Comparison of ENCODE assay signal across 1 cellular context in the genomic region with DNA sequence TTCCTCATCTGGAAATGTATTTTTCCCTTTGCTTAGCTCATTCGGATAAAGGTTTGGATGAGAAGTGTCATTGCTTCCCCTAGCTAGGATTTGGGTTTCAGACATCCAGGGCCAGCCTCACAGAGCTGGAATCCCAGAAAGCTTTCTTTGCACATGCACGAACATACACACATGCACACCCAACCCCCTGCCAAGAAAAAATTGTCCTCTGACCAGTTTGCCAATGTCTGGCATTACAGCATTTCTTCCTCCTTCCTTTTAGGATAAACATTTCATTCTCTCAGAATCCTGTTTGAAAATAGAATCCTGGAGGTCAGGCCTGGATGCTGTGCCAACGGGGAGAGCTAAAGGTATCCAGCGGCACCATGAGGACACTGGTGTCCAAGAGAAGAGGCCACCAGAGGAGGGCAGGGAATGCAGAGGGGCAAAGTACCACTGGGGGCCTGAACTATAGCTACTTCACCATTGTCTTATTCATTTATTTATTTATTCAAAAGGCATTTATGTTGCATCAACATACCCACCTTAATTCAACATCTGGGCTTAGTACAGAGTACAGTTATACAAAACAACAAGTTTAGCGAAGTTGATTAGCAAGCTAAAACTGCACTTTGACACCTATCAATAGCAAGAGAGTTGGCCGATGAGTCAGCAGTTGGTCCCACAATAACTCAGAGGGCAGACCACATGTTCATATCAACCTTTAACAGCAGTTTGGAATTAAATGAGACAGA.
TF ChIP-seq lines count a peak whose summit lies in the region.

No MANE protein-coding gene starts in this region.

TF ChIP-seq in K562, 482 proteins besides CTCF, POLR2A, EP300 and RAD21 (continued from another document and continues in another):
- TF ChIP-seq SIRT6 (IDR thresholded peaks at IDR 0.05; ENCODE audit: low read depth, low read length) (no peak), ILK (tag; IDR thresholded peaks at IDR 0.05; ENCODE audit: borderline replicate concordance, low read depth) (no peak), MCM2 (IDR thresholded peaks at IDR 0.05; ENCODE audit: low read depth) (no peak), CBFA2T3 (IDR thresholded peaks at IDR 0.05) (peak; percentile 84), ZBTB17 (CRISPR knock-in tag; IDR thresholded peaks at IDR 0.05) (no peak), ZNF175 (CRISPR knock-in tag; IDR thresholded peaks at IDR 0.05; ENCODE audit: low read depth) (no peak), C11orf30 (IDR thresholded peaks at IDR 0.05; ENCODE audit: low read depth) (peak; percentile 94), ZNF583 (CRISPR knock-in tag; IDR thresholded peaks at IDR 0.05) (no peak), ETV5 (CRISPR knock-in tag; IDR thresholded peaks at IDR 0.05; ENCODE audit: low read depth) (no peak), SMAD2 (IDR thresholded peaks at IDR 0.05; ENCODE audit: low read depth, low read length) (no peak), RBM15 (IDR thresholded peaks at IDR 0.05; ENCODE audit: insufficient read depth, low read length) (no peak), GATA2 (CRISPR knock-in tag; IDR thresholded peaks at IDR 0.05) (0 out of 2 replicates have a peak, but pooled peaks have one; percentile 39), SREBF2 (CRISPR knock-in tag; IDR thresholded peaks at IDR 0.05) (no peak), MEIS2 (IDR thresholded peaks at IDR 0.05; ENCODE audit: partially characterized antibody) (peak; percentile 91), NCOA6 (IDR thresholded peaks at IDR 0.05) (no peak), NFIC (IDR thresholded peaks at IDR 0.05) (0 out of 2 replicates have a peak, but pooled peaks have one; percentile 19), ZNF384 (IDR thresholded peaks at IDR 0.05; ENCODE audit: low read depth, low read length) (no peak), MXI1 (IDR thresholded peaks at IDR 0.05; ENCODE audit: low read depth, low read length) (no peak), ZNF444 (CRISPR knock-in tag; IDR thresholded peaks at IDR 0.05) (no peak), TOE1 (IDR thresholded peaks at IDR 0.05; ENCODE audit: borderline replicate concordance) (no peak), TOE1 (CRISPR knock-in tag; IDR thresholded peaks at IDR 0.05; ENCODE audit: borderline replicate concordance, low read depth) (no peak), ZNF79 (CRISPR knock-in tag; IDR thresholded peaks at IDR 0.05; ENCODE audit: low read depth) (no peak), ZKSCAN3 (CRISPR knock-in tag; IDR thresholded peaks at IDR 0.05) (no peak), XRCC5 (IDR thresholded peaks at IDR 0.05; ENCODE audit: low read depth, low read length) (no peak), CHD2 (IDR thresholded peaks at IDR 0.05; ENCODE audit: low read depth, low read length) (no peak), BMI1 (IDR thresholded peaks at IDR 0.05; ENCODE audit: low read length) (no peak), EZH2 (IDR thresholded peaks at IDR 0.05; ENCODE audit: borderline replicate concordance, low read depth, low read length) (no peak), TFAM (CRISPR knock-in tag; conservative IDR thresholded peaks at IDR 0.05) (no peak), PML (IDR thresholded peaks at IDR 0.05; ENCODE audit: low read length) (peak; percentile 65; the same call in 1 of the 2 replicates), HNRNPH1 (optimal IDR thresholded peaks at IDR 0.05; ENCODE audit: low read depth, low read length) (no peak), L3MBTL2 (IDR thresholded peaks at IDR 0.05) (peak; percentile 69), MCM5 (IDR thresholded peaks at IDR 0.05; ENCODE audit: low read depth) (no peak), PHB2 (IDR thresholded peaks at IDR 0.05; ENCODE audit: low read depth) (no peak), STAG1 (CRISPR knock-in tag; IDR thresholded peaks at IDR 0.05; ENCODE audit: borderline replicate concordance) (no peak), NFRKB (IDR thresholded peaks at IDR 0.05; ENCODE audit: low read depth) (no peak), STAT5B (CRISPR knock-in tag; IDR thresholded peaks at IDR 0.05) (no peak), NFE2L1 (tag; IDR thresholded peaks at IDR 0.05; ENCODE audit: borderline replicate concordance, low read depth) (peak; percentile 53; the same call in 1 of the 2 replicates), ZZZ3 (IDR thresholded peaks at IDR 0.05) (no peak), MAFF (IDR thresholded peaks at IDR 0.05; ENCODE audit: low read length) (peak; percentile 89), E2F3 (CRISPR knock-in tag; IDR thresholded peaks at IDR 0.05) (no peak), ZNF696 (CRISPR knock-in tag; conservative IDR thresholded peaks at IDR 0.05) (no peak), RBM17 (IDR thresholded peaks at IDR 0.05; ENCODE audit: borderline replicate concordance, low read depth, low read length) (no peak), LARP7 (IDR thresholded peaks at IDR 0.05) (no peak), HIVEP1 (CRISPR knock-in tag; IDR thresholded peaks at IDR 0.05) (no peak), ZNF311 (CRISPR knock-in tag; IDR thresholded peaks at IDR 0.05) (no peak), ZNF3 (CRISPR knock-in tag; IDR thresholded peaks at IDR 0.05) (no peak), SP2 (IDR thresholded peaks at IDR 0.05; ENCODE audit: extremely low read depth, low read depth, low read length, poor library complexity, severe bottlenecking) (no peak), KAT7 (CRISPR knock-in tag; IDR thresholded peaks at IDR 0.05; ENCODE audit: borderline replicate concordance) (no peak), CBFA2T2 (conservative IDR thresholded peaks at IDR 0.05) (peak; percentile 69)
- TF ChIP-seq, protein P1, sequence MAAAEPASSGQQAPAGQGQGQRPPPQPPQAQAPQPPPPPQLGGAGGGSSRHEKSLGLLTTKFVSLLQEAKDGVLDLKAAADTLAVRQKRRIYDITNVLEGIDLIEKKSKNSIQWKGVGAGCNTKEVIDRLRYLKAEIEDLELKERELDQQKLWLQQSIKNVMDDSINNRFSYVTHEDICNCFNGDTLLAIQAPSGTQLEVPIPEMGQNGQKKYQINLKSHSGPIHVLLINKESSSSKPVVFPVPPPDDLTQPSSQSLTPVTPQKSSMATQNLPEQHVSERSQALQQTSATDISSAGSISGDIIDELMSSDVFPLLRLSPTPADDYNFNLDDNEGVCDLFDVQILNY (CRISPR knock-in tag; IDR thresholded peaks at IDR 0.05), result no peak
- TF ChIP-seq, protein P2, sequence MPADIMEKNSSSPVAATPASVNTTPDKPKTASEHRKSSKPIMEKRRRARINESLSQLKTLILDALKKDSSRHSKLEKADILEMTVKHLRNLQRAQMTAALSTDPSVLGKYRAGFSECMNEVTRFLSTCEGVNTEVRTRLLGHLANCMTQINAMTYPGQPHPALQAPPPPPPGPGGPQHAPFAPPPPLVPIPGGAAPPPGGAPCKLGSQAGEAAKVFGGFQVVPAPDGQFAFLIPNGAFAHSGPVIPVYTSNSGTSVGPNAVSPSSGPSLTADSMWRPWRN (IDR thresholded peaks at IDR 0.05; ENCODE audit: low read depth), result no peak
- TF ChIP-seq, protein P3, sequence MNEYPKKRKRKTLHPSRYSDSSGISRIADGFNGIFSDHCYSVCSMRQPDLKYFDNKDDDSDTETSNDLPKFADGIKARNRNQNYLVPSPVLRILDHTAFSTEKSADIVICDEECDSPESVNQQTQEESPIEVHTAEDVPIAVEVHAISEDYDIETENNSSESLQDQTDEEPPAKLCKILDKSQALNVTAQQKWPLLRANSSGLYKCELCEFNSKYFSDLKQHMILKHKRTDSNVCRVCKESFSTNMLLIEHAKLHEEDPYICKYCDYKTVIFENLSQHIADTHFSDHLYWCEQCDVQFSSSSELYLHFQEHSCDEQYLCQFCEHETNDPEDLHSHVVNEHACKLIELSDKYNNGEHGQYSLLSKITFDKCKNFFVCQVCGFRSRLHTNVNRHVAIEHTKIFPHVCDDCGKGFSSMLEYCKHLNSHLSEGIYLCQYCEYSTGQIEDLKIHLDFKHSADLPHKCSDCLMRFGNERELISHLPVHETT (CRISPR knock-in tag; conservative IDR thresholded peaks at IDR 0.05 in 1 of 2, IDR thresholded peaks at IDR 0.05 in 1 of 2), result no peak; a peak in 1 of 4 replicates
- TF ChIP-seq, protein P4, sequence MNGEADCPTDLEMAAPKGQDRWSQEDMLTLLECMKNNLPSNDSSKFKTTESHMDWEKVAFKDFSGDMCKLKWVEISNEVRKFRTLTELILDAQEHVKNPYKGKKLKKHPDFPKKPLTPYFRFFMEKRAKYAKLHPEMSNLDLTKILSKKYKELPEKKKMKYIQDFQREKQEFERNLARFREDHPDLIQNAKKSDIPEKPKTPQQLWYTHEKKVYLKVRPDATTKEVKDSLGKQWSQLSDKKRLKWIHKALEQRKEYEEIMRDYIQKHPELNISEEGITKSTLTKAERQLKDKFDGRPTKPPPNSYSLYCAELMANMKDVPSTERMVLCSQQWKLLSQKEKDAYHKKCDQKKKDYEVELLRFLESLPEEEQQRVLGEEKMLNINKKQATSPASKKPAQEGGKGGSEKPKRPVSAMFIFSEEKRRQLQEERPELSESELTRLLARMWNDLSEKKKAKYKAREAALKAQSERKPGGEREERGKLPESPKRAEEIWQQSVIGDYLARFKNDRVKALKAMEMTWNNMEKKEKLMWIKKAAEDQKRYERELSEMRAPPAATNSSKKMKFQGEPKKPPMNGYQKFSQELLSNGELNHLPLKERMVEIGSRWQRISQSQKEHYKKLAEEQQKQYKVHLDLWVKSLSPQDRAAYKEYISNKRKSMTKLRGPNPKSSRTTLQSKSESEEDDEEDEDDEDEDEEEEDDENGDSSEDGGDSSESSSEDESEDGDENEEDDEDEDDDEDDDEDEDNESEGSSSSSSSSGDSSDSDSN (IDR thresholded peaks at IDR 0.05; ENCODE audit: borderline replicate concordance in 1 of 2, low read depth in 2 of 2, low read length in 2 of 2), result no peak
- TF ChIP-seq, protein P5, sequence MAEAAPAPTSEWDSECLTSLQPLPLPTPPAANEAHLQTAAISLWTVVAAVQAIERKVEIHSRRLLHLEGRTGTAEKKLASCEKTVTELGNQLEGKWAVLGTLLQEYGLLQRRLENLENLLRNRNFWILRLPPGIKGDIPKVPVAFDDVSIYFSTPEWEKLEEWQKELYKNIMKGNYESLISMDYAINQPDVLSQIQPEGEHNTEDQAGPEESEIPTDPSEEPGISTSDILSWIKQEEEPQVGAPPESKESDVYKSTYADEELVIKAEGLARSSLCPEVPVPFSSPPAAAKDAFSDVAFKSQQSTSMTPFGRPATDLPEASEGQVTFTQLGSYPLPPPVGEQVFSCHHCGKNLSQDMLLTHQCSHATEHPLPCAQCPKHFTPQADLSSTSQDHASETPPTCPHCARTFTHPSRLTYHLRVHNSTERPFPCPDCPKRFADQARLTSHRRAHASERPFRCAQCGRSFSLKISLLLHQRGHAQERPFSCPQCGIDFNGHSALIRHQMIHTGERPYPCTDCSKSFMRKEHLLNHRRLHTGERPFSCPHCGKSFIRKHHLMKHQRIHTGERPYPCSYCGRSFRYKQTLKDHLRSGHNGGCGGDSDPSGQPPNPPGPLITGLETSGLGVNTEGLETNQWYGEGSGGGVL (CRISPR knock-in tag; IDR thresholded peaks at IDR 0.05), result no peak
- TF ChIP-seq, protein P6, sequence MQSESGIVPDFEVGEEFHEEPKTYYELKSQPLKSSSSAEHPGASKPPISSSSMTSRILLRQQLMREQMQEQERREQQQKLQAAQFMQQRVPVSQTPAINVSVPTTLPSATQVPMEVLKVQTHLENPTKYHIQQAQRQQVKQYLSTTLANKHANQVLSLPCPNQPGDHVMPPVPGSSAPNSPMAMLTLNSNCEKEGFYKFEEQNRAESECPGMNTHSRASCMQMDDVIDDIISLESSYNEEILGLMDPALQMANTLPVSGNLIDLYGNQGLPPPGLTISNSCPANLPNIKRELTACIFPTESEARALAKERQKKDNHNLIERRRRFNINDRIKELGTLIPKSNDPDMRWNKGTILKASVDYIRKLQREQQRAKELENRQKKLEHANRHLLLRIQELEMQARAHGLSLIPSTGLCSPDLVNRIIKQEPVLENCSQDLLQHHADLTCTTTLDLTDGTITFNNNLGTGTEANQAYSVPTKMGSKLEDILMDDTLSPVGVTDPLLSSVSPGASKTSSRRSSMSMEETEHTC (IDR thresholded peaks at IDR 0.05), result no peak
- TF ChIP-seq, protein P7, sequence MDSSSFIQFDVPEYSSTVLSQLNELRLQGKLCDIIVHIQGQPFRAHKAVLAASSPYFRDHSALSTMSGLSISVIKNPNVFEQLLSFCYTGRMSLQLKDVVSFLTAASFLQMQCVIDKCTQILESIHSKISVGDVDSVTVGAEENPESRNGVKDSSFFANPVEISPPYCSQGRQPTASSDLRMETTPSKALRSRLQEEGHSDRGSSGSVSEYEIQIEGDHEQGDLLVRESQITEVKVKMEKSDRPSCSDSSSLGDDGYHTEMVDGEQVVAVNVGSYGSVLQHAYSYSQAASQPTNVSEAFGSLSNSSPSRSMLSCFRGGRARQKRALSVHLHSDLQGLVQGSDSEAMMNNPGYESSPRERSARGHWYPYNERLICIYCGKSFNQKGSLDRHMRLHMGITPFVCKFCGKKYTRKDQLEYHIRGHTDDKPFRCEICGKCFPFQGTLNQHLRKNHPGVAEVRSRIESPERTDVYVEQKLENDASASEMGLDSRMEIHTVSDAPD (CRISPR knock-in tag; IDR thresholded peaks at IDR 0.05), result no peak
- TF ChIP-seq, protein P8, sequence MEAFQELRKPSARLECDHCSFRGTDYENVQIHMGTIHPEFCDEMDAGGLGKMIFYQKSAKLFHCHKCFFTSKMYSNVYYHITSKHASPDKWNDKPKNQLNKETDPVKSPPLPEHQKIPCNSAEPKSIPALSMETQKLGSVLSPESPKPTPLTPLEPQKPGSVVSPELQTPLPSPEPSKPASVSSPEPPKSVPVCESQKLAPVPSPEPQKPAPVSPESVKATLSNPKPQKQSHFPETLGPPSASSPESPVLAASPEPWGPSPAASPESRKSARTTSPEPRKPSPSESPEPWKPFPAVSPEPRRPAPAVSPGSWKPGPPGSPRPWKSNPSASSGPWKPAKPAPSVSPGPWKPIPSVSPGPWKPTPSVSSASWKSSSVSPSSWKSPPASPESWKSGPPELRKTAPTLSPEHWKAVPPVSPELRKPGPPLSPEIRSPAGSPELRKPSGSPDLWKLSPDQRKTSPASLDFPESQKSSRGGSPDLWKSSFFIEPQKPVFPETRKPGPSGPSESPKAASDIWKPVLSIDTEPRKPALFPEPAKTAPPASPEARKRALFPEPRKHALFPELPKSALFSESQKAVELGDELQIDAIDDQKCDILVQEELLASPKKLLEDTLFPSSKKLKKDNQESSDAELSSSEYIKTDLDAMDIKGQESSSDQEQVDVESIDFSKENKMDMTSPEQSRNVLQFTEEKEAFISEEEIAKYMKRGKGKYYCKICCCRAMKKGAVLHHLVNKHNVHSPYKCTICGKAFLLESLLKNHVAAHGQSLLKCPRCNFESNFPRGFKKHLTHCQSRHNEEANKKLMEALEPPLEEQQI (IDR thresholded peaks at IDR 0.05), result no peak
- TF ChIP-seq, protein P9, sequence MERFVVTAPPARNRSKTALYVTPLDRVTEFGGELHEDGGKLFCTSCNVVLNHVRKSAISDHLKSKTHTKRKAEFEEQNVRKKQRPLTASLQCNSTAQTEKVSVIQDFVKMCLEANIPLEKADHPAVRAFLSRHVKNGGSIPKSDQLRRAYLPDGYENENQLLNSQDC (CRISPR knock-in tag; IDR thresholded peaks at IDR 0.05), result no peak
- TF ChIP-seq, protein P10, sequence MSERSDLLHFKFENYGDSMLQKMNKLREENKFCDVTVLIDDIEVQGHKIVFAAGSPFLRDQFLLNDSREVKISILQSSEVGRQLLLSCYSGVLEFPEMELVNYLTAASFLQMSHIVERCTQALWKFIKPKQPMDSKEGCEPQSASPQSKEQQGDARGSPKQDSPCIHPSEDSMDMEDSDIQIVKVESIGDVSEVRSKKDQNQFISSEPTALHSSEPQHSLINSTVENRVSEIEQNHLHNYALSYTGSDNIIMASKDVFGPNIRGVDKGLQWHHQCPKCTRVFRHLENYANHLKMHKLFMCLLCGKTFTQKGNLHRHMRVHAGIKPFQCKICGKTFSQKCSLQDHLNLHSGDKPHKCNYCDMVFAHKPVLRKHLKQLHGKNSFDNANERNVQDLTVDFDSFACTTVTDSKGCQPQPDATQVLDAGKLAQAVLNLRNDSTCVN (CRISPR knock-in tag; IDR thresholded peaks at IDR 0.05), result no peak
